Comparison of ENCODE assay signal across 8 cellular contexts in the genomic region with DNA sequence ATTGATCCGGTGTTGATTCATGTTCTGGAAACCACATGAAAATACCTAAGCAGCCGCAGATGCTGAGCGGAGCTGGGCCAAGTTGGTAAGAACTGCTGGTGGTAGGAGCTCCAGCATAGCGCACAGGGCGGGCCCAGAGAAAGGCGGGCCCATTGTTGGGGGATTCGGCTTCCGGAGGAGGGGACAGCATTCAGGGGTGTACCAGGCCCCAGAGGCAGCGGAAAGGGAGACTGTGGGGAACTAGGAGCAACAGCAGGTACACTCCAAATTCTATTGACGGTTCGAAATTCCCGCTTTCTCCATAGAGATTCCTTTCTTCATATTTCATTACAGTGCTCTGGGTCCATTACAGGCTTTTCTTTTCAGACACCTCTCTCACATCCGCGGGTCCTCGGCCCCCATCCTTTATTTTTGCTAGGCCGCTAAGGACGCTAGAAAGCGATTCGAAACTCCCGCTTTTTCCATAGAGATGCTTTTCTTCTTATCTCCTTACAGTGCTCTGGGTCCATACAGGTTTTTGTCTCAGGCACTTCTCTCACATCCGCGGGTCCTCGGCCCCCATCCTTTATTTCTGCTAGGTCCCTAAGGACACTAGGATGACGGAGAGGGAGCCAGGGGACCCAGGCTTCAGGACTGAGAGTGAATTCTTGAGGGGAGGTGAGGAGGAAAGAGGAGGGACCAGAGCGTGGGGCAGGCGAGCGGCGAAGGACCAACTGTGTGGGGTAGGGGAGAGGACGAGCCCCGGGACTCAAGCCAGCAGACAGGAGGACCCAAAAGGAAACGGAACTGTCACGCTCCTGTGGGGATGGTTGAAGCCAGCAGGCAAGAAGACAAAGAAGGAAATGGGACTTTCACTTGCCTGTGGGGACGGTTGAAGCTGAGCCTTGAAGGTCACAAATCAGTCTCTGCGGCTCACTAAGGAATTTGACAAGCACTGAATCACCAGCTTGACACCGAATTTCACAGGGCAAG. TPM values are rescaled to one million over a fixed set of nuclear protein-coding genes. Genes with fewer than 3 reads are reported as not detected.
A peak's percentile ranks its signal among the peaks of the same experiment; 100 is the strongest.
DNase-seq lines count a peak whose midpoint lies in the region; ATAC-seq, FAIRE-seq and TF ChIP-seq lines count a peak whose summit lies in the region.

A gene with protein sequence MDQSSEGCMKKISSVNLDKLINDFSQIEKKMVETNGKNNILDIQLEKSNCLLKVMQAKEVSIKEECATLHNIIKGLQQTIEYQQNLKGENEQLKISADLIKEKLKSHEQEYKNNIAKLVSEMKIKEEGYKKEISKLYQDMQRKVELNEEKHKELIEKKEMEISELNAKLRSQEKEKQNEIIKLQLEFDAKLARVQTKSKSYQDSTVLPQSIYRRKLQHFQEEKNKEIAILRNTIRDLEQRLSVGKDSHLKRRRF (plus strand): TSS at position 189 of the 972 bp plus-strand sequence. CDS start 2,304 bp downstream, outside the sequence.

- H3K27ac ChIP-seq in PC-9: no peak within 1 kb of the TSS

- no peaks in the 10 kb centered on the region for H3K27me3 ChIP-seq in PC-9 (ENCODE audit: insufficient read depth, low read depth)

- H4K20me1 ChIP-seq in PC-9 (ENCODE audit: insufficient read depth): no peaks in the 10 kb centered on the region

- no peaks in the 10 kb centered on the region for H3K79me2 ChIP-seq in PC-9 (ENCODE audit: low read depth)

- H3K36me3 Mint-ChIP-seq in activated naive CD4-positive, alpha-beta T cell treated with anti-CD3 and anti-CD28 coated beads, Interleukin-2, amount 50 U/mL, for 72 hours: no peaks in the 10 kb centered on the region

- intact Hi-C loops in PC-9 (cut with micrococcal nuclease; ENCODE audit: unreplicated experiment): no loop called here

- H3F3A ChIP-seq in PC-9 (ENCODE audit: insufficient read depth, low read depth): no peaks in the 10 kb centered on the region

- CTCF ChIA-PET in PC-9 (lab: Charles Lee): no interaction called here

- DNase-seq in PC-9 (no peak), iPS DF 4.7 (ENCODE audit: extremely low read depth, low spot score) (peak; percentile 11), frontal cortex (ENCODE audit: low spot score in 2 of 2) (no peak), glomerular visceral epithelial cell (ENCODE audit: extremely low spot score) (no peak)
- DNase-seq in activated naive CD4-positive, alpha-beta T cell treated with anti-CD3 and anti-CD28 coated beads, Interleukin-2, amount 50 U/mL, for 72 hours (ENCODE audit: low spot score in 2 of 2): peak; percentile 59
- DNase-seq in stimulated activated CD4-positive, alpha-beta T cell treated with anti-CD3 and anti-CD28 coated beads, Interleukin-1b, Interleukin-23, amount 100 ng/mL, for 48 hours: peak; percentile 68

- BruUV-seq in PC-9 (replicated peaks; lab: Mats Ljungman, UMichigan): no TSS peak

- ATAC-seq in HG02610 (IDR thresholded peaks at IDR 0.05; ENCODE audit: unreplicated experiment): peak; percentile 95
- ATAC-seq in activated naive CD4-positive, alpha-beta T cell treated with anti-CD3 and anti-CD28 coated beads, Interleukin-2, amount 50 U/mL, for 72 hours: peak; percentile 89 to 99

- H3K9me3 ChIP-seq in ES-I3 (ENCODE audit: control insufficient read depth, insufficient read depth, low read length) (no peaks in the 10 kb centered on the region), PC-9 (ENCODE audit: insufficient read depth, low read depth) (no peaks in the 10 kb centered on the region)

- no peaks in the 10 kb centered on the region for H3K9me3 Mint-ChIP-seq in activated naive CD4-positive, alpha-beta T cell treated with anti-CD3 and anti-CD28 coated beads, Interleukin-2, amount 50 U/mL, for 72 hours

- peak within 1 kb of the TSS; percentile 63 to 79 for H3K27ac Mint-ChIP-seq in activated naive CD4-positive, alpha-beta T cell treated with anti-CD3 and anti-CD28 coated beads, Interleukin-2, amount 50 U/mL, for 72 hours

- H2AFZ ChIP-seq in PC-9: peak within 1 kb of the TSS; percentile 23; the same call in 1 of the 2 replicates

- no peak within 1 kb of the TSS for H3K4me2 ChIP-seq in PC-9

- H3K9ac ChIP-seq in ES-I3 (ENCODE audit: low read depth, low read length): peak within 1 kb of the TSS; percentile 67; the same call in 1 of the 2 replicates

- H3K4me3 ChIP-seq in PC-9: no peak within 1 kb of the TSS

- H3K36me3 ChIP-seq in ES-I3 (ENCODE audit: insufficient read depth, low read length): no peaks in the 10 kb centered on the region
- no peaks in the 10 kb centered on the region for H3K36me3 ChIP-seq in PC-9 (ENCODE audit: low read depth)

- FAIRE-seq in frontal cortex (lab: Jason Lieb, UNC): no peak

- H3K4me1 ChIP-seq in ES-I3 (ENCODE audit: insufficient read depth, low read length) (no peaks in the 10 kb centered on the region; the same call in 1 of the 2 replicates), PC-9 (replicated peaks; ENCODE audit: insufficient read depth) (no peaks in the 10 kb centered on the region)

- H3K9me2 ChIP-seq in PC-9 (ENCODE audit: insufficient read depth): no peaks in the 10 kb centered on the region

- no peak for TF ChIP-seq CTCF in PC-9 (conservative IDR thresholded peaks at IDR 0.05)

- POLR2A ChIA-PET in PC-9 (lab: Charles Lee; ENCODE audit: unreplicated experiment): no interaction called here

RNA-seq across cellular contexts. Expression of the gene that starts here (rescaled TPM):
- 0.25 and 0.26 TPM in 2 replicates for total RNA-seq in PC-9 (2021)
- 1 to 10 TPM; 1.3 to 9.0 TPM for total RNA-seq in activated naive CD4-positive, alpha-beta T cell treated with anti-CD3 and anti-CD28 coated beads, Interleukin-2, amount 50 U/mL, for 72 hours
- 9.0 TPM for total RNA-seq in frontal cortex

Comparison
In these comparisons a context has a peak if more than half of its experiments do, and no peak if none do; other contexts are left out.
1. DNase-seq: peak in activated naive CD4-positive, alpha-beta T cell treated with anti-CD3 and anti-CD28 coated beads, Interleukin-2, amount 50 U/mL, for 72 hours (2 of 2), iPS DF 4.7 (single experiment) and stimulated activated CD4-positive, alpha-beta T cell treated with anti-CD3 and anti-CD28 coated beads, Interleukin-1b, Interleukin-23, amount 100 ng/mL, for 48 hours (single experiment); none in PC-9 (0 of 2), frontal cortex (0 of 2) and glomerular visceral epithelial cell (single experiment).